In the genomic region with DNA sequence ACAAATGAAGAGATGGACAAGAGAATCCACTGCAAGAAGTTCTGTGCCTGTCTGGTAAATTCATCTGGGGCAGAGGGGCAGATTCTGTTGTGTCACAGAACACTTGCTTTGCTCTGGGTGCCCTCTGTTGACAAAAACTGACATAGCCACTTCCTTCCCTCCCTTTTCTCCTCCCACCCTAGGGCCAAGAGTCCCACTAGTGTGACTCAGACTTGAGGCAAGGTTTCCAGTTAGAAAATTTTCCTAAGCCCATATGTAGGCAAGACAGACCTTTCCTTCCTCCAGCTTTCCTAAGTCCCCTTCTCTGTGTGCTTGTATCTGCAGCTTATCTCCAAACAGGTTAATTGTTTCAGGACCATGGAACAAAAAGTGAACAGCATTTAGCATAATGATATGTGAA, we compare ENCODE assay signal across 8 cellular contexts.
DNase-seq lines count a peak whose midpoint lies in the region; ATAC-seq lines count a peak whose summit lies in the region.

No MANE protein-coding gene starts in this region.

- H2AFZ ChIP-seq in mesenchymal stem cell (ENCODE audit: low read depth, low read length): no peak overlapping the region

- H3K9me3 Mint-ChIP-seq in T-helper 2 cell treated with Interferon-gamma antibody and Interleukin-4, amounts not matched to agents 5 μg/mL and 100 μg/mL, for 36 hours: no peaks in the 10 kb centered on the region

- peak overlapping the region; percentile 80 for H3K9ac ChIP-seq in mesenchymal stem cell (ENCODE audit: low read length)
- H3K9ac ChIP-seq in subcutaneous abdominal adipose tissue (ENCODE audit: low read length in 5 of 5): peak overlapping the region in 2 of 5 donors; percentile 33 to 72

- H2AK5ac ChIP-seq in mesenchymal stem cell (ENCODE audit: low read length, severe bottlenecking): no peak overlapping the region

- H3K4me1 ChIP-seq in mesenchymal stem cell (ENCODE audit: control insufficient read depth, insufficient read depth, low read depth, low read length) (no peaks in the 10 kb centered on the region), subcutaneous abdominal adipose tissue (ENCODE audit: control insufficient read depth in 5 of 5, insufficient read depth in 5 of 5, low read length in 5 of 5) (peaks cover 6 to 42% (median 25%) of the 10 kb centered on the region in 5 donors)

- no peak overlapping the region for H2BK120ac ChIP-seq in mesenchymal stem cell (ENCODE audit: low read depth, low read length)

- H3K4me3 ChIP-seq in mesenchymal stem cell (ENCODE audit: insufficient read depth in 1 of 2, low read depth in 1 of 2, low read length in 2 of 2) (peak overlapping the region in 1 of 2 experiments; percentile 56), subcutaneous abdominal adipose tissue (ENCODE audit: low read depth in 1 of 5, low read length in 5 of 5) (no peak overlapping the region)

- H2BK15ac ChIP-seq in mesenchymal stem cell (ENCODE audit: low read depth, poor library complexity, severe bottlenecking): no peak overlapping the region

- H3K36me3 Mint-ChIP-seq in T-helper 2 cell treated with Interferon-gamma antibody and Interleukin-4, amounts not matched to agents 5 μg/mL and 100 μg/mL, for 36 hours (ENCODE audit: low read depth): no peaks in the 10 kb centered on the region

- H3K27ac Mint-ChIP-seq in T-helper 2 cell treated with Interferon-gamma antibody and Interleukin-4, amounts not matched to agents 5 μg/mL and 100 μg/mL, for 36 hours: no peak overlapping the region

- no peak overlapping the region for H3K14ac ChIP-seq in mesenchymal stem cell (ENCODE audit: low read length in 2 of 2)

- H3K9me3 ChIP-seq in mesenchymal stem cell (ENCODE audit: control insufficient read depth, low read length) (no peaks in the 10 kb centered on the region), subcutaneous abdominal adipose tissue (ENCODE audit: control insufficient read depth in 5 of 5, low read length in 5 of 5) (no peaks in the 10 kb centered on the region)

- peaks cover 38% of the 10 kb centered on the region for H3K79me1 ChIP-seq in mesenchymal stem cell (replicated peaks; ENCODE audit: low read length, poor library complexity, severe bottlenecking)

- H3K27me3 ChIP-seq in mesenchymal stem cell (ENCODE audit: control insufficient read depth in 1 of 2, insufficient read depth in 1 of 2, low read length in 2 of 2) (no peaks in the 10 kb centered on the region), subcutaneous abdominal adipose tissue (ENCODE audit: control insufficient read depth in 5 of 5, insufficient read depth in 4 of 5, low read length in 5 of 5) (no peaks in the 10 kb centered on the region)

- H3K4me2 ChIP-seq in mesenchymal stem cell (ENCODE audit: low read length, poor library complexity, severe bottlenecking): no peak overlapping the region

- H3K4me1 Mint-ChIP-seq in T-helper 2 cell treated with Interferon-gamma antibody and Interleukin-4, amounts not matched to agents 5 μg/mL and 100 μg/mL, for 36 hours (ENCODE audit: low read depth): no peaks in the 10 kb centered on the region

- no peak overlapping the region for H4K91ac ChIP-seq in mesenchymal stem cell (ENCODE audit: low read length)

- H3K36me3 ChIP-seq in mesenchymal stem cell (ENCODE audit: control insufficient read depth in 1 of 2, insufficient read depth in 2 of 2, low read depth in 1 of 2, low read length in 2 of 2) (no peaks in the 10 kb centered on the region), subcutaneous abdominal adipose tissue (ENCODE audit: control insufficient read depth in 5 of 5, insufficient read depth in 5 of 5, low read length in 5 of 5) (no peaks in the 10 kb centered on the region)

- H3K27me3 Mint-ChIP-seq in T-helper 2 cell treated with Interferon-gamma antibody and Interleukin-4, amounts not matched to agents 5 μg/mL and 100 μg/mL, for 36 hours (ENCODE audit: low read depth): peaks cover 3% of the 10 kb centered on the region

- no peak overlapping the region for H2BK12ac ChIP-seq in mesenchymal stem cell (ENCODE audit: low read length in 2 of 2)

- no peak overlapping the region for H4K8ac ChIP-seq in mesenchymal stem cell (ENCODE audit: low read length)

- ATAC-seq in GM21723 (IDR thresholded peaks at IDR 0.05; ENCODE audit: unreplicated experiment): no peak

- no peak overlapping the region for H3K4me3 Mint-ChIP-seq in T-helper 2 cell treated with Interferon-gamma antibody and Interleukin-4, amounts not matched to agents 5 μg/mL and 100 μg/mL, for 36 hours

- H3K18ac ChIP-seq in mesenchymal stem cell (ENCODE audit: low read depth in 1 of 2, low read length in 2 of 2): no peak overlapping the region

- no peak overlapping the region for H2BK5ac ChIP-seq in mesenchymal stem cell (ENCODE audit: low read depth, low read length, poor library complexity, severe bottlenecking)

- DNase-seq in activated CD4-positive, alpha-beta T cell treated with anti-CD3 and anti-CD28 coated beads for 4 hours: peak; percentile 18 to 32
- DNase-seq in activated CD4-positive, alpha-beta T cell treated with anti-CD3 and anti-CD28 coated beads, Interleukin-2, amount 50 U/mL, for 1 hour: no peak
- peak; percentile 72 for DNase-seq in NAMALWA (ENCODE audit: low spot score)
- DNase-seq in T-helper 2 cell treated with Interferon-gamma antibody and Interleukin-4, amounts not matched to agents 5 μg/mL and 100 μg/mL, for 36 hours (ENCODE audit: low spot score): peak; percentile 33
- DNase-seq in ecto neural progenitor cell (ENCODE audit: low spot score): peak; percentile 58
- DNase-seq in mesenchymal stem cell: peak; percentile 96

- H3K27ac ChIP-seq in mesenchymal stem cell (ENCODE audit: low read length, poor library complexity, severe bottlenecking) (no peak overlapping the region), subcutaneous abdominal adipose tissue (ENCODE audit: low read depth, low read length) (peak overlapping the region; percentile 89)

- H3K4ac ChIP-seq in mesenchymal stem cell (ENCODE audit: low read depth in 1 of 2, low read length in 2 of 2): no peak overlapping the region

- H3K23ac ChIP-seq in mesenchymal stem cell (ENCODE audit: low read length in 2 of 2): no peak overlapping the region
